In genomic region chr4:3134201-3134600, GRCh38 we compare ENCODE assay signal across 16 cellular contexts. TPM values are rescaled to one million over a fixed set of nuclear protein-coding genes. Genes with fewer than 3 reads are reported as not detected.
DNase-seq lines count a peak whose midpoint lies in the region; ATAC-seq, FAIRE-seq and TF ChIP-seq lines count a peak whose summit lies in the region.
"Had no signal": no experiment of that assay in that cellular context is flagged by ENCODE, and none has a peak within 500 bp of the region (broad histone marks: within the 10 kb centered on the region; RNA-seq: fewer than 3 reads in every experiment).

No MANE protein-coding gene starts in this region.

- no peaks in the 10 kb centered on the region; the same call in none of the 2 replicates for H3K27me3 Mint-ChIP-seq in HFFc6 (ENCODE audit: insufficient read depth)
- H3K27me3 Mint-ChIP-seq in endothelial cell (ENCODE audit: unreplicated experiment), result peaks cover 1% of the 10 kb centered on the region
- H3K27me3 Mint-ChIP-seq in naive thymus-derived CD8-positive, alpha-beta T cell, result no peaks in the 10 kb centered on the region
- H3K27me3 Mint-ChIP-seq: CD4-positive, alpha-beta memory T cell had no signal

- H3K4me1 ChIP-seq in pancreas (peaks cover 4 to 16% (median 6%) of the 10 kb centered on the region in 3 donors), upper lobe of right lung (peaks cover 7% of the 10 kb centered on the region)
- H3K4me1 ChIP-seq: BE2C, HAP-1 had no signal

- H3K9me3 Mint-ChIP-seq in HFFc6, result no peaks in the 10 kb centered on the region
- no peaks in the 10 kb centered on the region for H3K9me3 Mint-ChIP-seq in endothelial cell (ENCODE audit: unreplicated experiment)
- H3K9me3 Mint-ChIP-seq in naive thymus-derived CD8-positive, alpha-beta T cell, result no peaks in the 10 kb centered on the region
- H3K9me3 Mint-ChIP-seq: CD4-positive, alpha-beta memory T cell had no signal

- no peak for FAIRE-seq in pancreas (lab: Jason Lieb, UNC)
- FAIRE-seq: A204.1, H1 had no signal

- H3K4me3 Mint-ChIP-seq in HFFc6, result no peak overlapping the region
- peak overlapping the region; percentile 7 for H3K4me3 Mint-ChIP-seq in endothelial cell (ENCODE audit: unreplicated experiment)
- H3K4me3 Mint-ChIP-seq in naive thymus-derived CD8-positive, alpha-beta T cell, result no peak overlapping the region

- H3K27me3 ChIP-seq in pancreas (no peaks in the 10 kb centered on the region), upper lobe of right lung (no peaks in the 10 kb centered on the region)
- H3K27me3 ChIP-seq: BE2C had no signal

- H3K4me3 ChIP-seq in pancreas (no peak overlapping the region), upper lobe of right lung (no peak overlapping the region)
- H3K4me3 ChIP-seq: HAP-1 had no signal

- POLR2A ChIA-PET in naive thymus-derived CD8-positive, alpha-beta T cell (lab: Charles Lee), result interaction anchor here (0.5 kb wide), 1 partner anchor 49 kb away, joined by 3 read pairs; no protein-coding TSS in a partner anchor

- H3K36me3 Mint-ChIP-seq in HFFc6 (ENCODE audit: low read depth) (peaks cover 30% of the 10 kb centered on the region), endothelial cell (ENCODE audit: low read depth, unreplicated experiment) (peaks cover 38% of the 10 kb centered on the region)
- peaks cover 13 to 89% (median 40%) of the 10 kb centered on the region in 3 donors for H3K36me3 Mint-ChIP-seq in naive thymus-derived CD8-positive, alpha-beta T cell

- 0 out of 2 replicates have a peak overlapping the region, but pooled peaks have one; percentile 24 for H3K27ac Mint-ChIP-seq in HFFc6
- no peak overlapping the region for H3K27ac Mint-ChIP-seq in endothelial cell (ENCODE audit: unreplicated experiment)
- peak overlapping the region in 3 of 10 donors; percentile 15 to 66 (median 49) for H3K27ac Mint-ChIP-seq in naive thymus-derived CD8-positive, alpha-beta T cell

- intact Hi-C loops in pancreas (cut with DNase I) (no loop called here), upper lobe of right lung (cut with DNase I) (no loop called here)

- no peaks in the 10 kb centered on the region for H3K9me3 ChIP-seq in pancreas
- H3K9me3 ChIP-seq in upper lobe of right lung, result no peaks in the 10 kb centered on the region
- H3K9me3 ChIP-seq: BE2C, HAP-1 had no signal

- H3K27ac ChIP-seq in pancreas (no peak overlapping the region), upper lobe of right lung (peak overlapping the region; percentile 56)
- H3K27ac ChIP-seq: C4-2B had no signal

- H3K4me1 Mint-ChIP-seq in HFFc6 (ENCODE audit: low read depth) (no peaks in the 10 kb centered on the region; the same call in 1 of the 2 replicates), endothelial cell (ENCODE audit: unreplicated experiment) (no peaks in the 10 kb centered on the region)
- peaks cover 0 to 2% (median under 1%) of the 10 kb centered on the region in 4 donors for H3K4me1 Mint-ChIP-seq in naive thymus-derived CD8-positive, alpha-beta T cell
- H3K4me1 Mint-ChIP-seq: CD4-positive, alpha-beta memory T cell had no signal

- ATAC-seq in pancreas (peak; percentile 65 to 75 (median 68)), upper lobe of right lung (no peak)
- no peak for ATAC-seq in naive thymus-derived CD8-positive, alpha-beta T cell

- H3K36me3 ChIP-seq in pancreas (peaks cover 0 to 32% (median 20%) of the 10 kb centered on the region in 3 donors), upper lobe of right lung (peaks cover 95% of the 10 kb centered on the region)

- TF ChIP-seq CTCF in HFFc6 (IDR thresholded peaks at IDR 0.05), result no peak
- TF ChIP-seq CTCF in endothelial cell (IDR thresholded peaks at IDR 0.05; ENCODE audit: unreplicated experiment), result no peak
- TF ChIP-seq CTCF in pancreas (IDR thresholded peaks at IDR 0.05), result no peak
- no peak for TF ChIP-seq CTCF in upper lobe of right lung (IDR thresholded peaks at IDR 0.05)

- DNase-seq in HFFc6 (no peak), endothelial cell (ENCODE audit: low spot score) (no peak), pancreas (no peak), upper lobe of right lung (no peak), SHP77 treated with DMSO at 0.1 percent for 48 hours (lab: John Stamatoyannopoulos, UW) (no peak)
- DNase-seq in naive thymus-derived CD8-positive, alpha-beta T cell, result no peak
- DNase-seq in effector CD8-positive, alpha-beta T cell (lab: John Stamatoyannopoulos, UW), result no peak
- DNase-seq: BE2C; CD4-positive, alpha-beta memory T cell; IMR-90 had no signal

- 38 to 46% methylated on average over 5 of the region's 5 CpGs for WGBS in pancreas, 2 donors

RNA-seq across cellular contexts. Expression of gene HTT, which starts 59.7 kb away (rescaled TPM):
- total RNA-seq in HFFc6 (2021; fragmentation: NEBNext Ultra II Directional; extraction: Animal tissue kit (Norgen Biotek cat#: 25700)), result 10 to 100 TPM; 38.1 to 52.0 (median 47.8) TPM
- total RNA-seq in endothelial cell (ENCODE audit: unreplicated experiment), result 62.4 TPM
- total RNA-seq in pancreas, result 10 to 100 TPM; 32.5 to 55.2 (median 42.7) TPM
- 10 to 100 TPM; 23.1 to 52.8 TPM for polyA plus RNA-seq in pancreas
- total RNA-seq in upper lobe of right lung, result 73.6 TPM
- total RNA-seq in naive thymus-derived CD8-positive, alpha-beta T cell, result 10 to 100 TPM; 56.7 to 64.6 TPM
- 1 to 10 TPM; 2.2 to 5.0 (median 2.7) TPM for polyA plus RNA-seq in naive thymus-derived CD8-positive, alpha-beta T cell

RNA-seq across cellular contexts. Expression of gene HTT-AS, which starts 59.9 kb away (rescaled TPM):
- total RNA-seq in HFFc6 (2021; fragmentation: NEBNext Ultra II Directional; extraction: Animal tissue kit (Norgen Biotek cat#: 25700)), result not detected
- not detected for total RNA-seq in endothelial cell (ENCODE audit: unreplicated experiment)
- not detected for total RNA-seq in pancreas
- not detected for polyA plus RNA-seq in pancreas
- total RNA-seq in upper lobe of right lung, result not detected
- total RNA-seq in naive thymus-derived CD8-positive, alpha-beta T cell, result not detected
- not detected for polyA plus RNA-seq in naive thymus-derived CD8-positive, alpha-beta T cell
- total RNA-seq: CD4-positive, alpha-beta memory T cell; H1; HT-29; IMR-90 had no signal
- polyA plus RNA-seq: AG04450; CD4-positive, alpha-beta memory T cell; H1; IMR-90 had no signal

Comparison
In these comparisons a context has a peak if more than half of its experiments do, and no peak if none do; other contexts are left out.
1. ATAC-seq: peak in pancreas (4 of 4); none in upper lobe of right lung (single experiment) and naive thymus-derived CD8-positive, alpha-beta T cell (0 of 2).